Comparison of ENCODE assay signal across 8 cellular contexts in genomic region chr15:74461847-74462511, GRCh38. TPM values are rescaled to one million over a fixed set of nuclear protein-coding genes. Genes with fewer than 3 reads are reported as not detected.
DNase-seq lines count a peak whose midpoint lies in the region; ATAC-seq and TF ChIP-seq lines count a peak whose summit lies in the region.

No MANE protein-coding gene starts in this region.

- DNase-seq in DMS53 (lab: John Stamatoyannopoulos, UW) (peak; percentile 21), DMS53 treated with DMSO at 0.1 percent for 48 hours (lab: John Stamatoyannopoulos, UW; ENCODE audit: unreplicated experiment) (no peak), SK-N-MC (ENCODE audit: low read depth, low spot score) (no peak), foreskin fibroblast (no peak), spleen (no peak), LoVo (ENCODE audit: low spot score) (no peak), DMS153 (lab: John Stamatoyannopoulos, UW) (no peak)

- intact Hi-C loops in spleen (cut with DNase I; ENCODE audit: low total_unique reads), result no loop called here

- H3K27me3 ChIP-seq in spleen (replicated peaks in 1 of 7), result no peaks in the 10 kb centered on the region

- H3K36me3 ChIP-seq in SK-N-MC (ENCODE audit: insufficient read depth, low read length), result peaks cover 5% of the 10 kb centered on the region; the same call in 1 of the 2 replicates
- H3K36me3 ChIP-seq in spleen, result peaks cover 0 to 35% (median 9%) of the 10 kb centered on the region in 6 donors

- H3K4me1 ChIP-seq in spleen, result peaks cover 19 to 66% (median 41%) of the 10 kb centered on the region in 6 donors

- no peaks in the 10 kb centered on the region; the same call in 1 of the 2 replicates for H3K9me3 ChIP-seq in SK-N-MC (ENCODE audit: low read depth, low read length)
- no peaks in the 10 kb centered on the region for H3K9me3 ChIP-seq in spleen

- H3K9ac ChIP-seq in SK-N-MC (ENCODE audit: insufficient read length), result peak overlapping the region; percentile 88

- WGBS in spleen, 5 donors, result 29 to 50% (median 46%) methylated on average over 8 of the region's 8 CpGs

- ATAC-seq in HG03159 (IDR thresholded peaks at IDR 0.05; ENCODE audit: unreplicated experiment), result no peak

- H3K4me3 ChIP-seq in SK-N-MC (peak overlapping the region; percentile 92), foreskin fibroblast (ENCODE audit: low read depth in 1 of 2, low read length in 2 of 2) (peak overlapping the region; percentile 85 to 87), spleen (peak overlapping the region; percentile 57 to 94 (median 77))

- TF ChIP-seq CTCF in foreskin fibroblast (IDR thresholded peaks at IDR 0.05; ENCODE audit: low read depth, low read length), result no peak
- no peak for TF ChIP-seq CTCF in spleen (IDR thresholded peaks at IDR 0.05 in 8 of 11, conservative IDR thresholded peaks at IDR 0.05 in 3 of 11)

- TF ChIP-seq POLR2A in spleen (IDR thresholded peaks at IDR 0.05), result no peak

- H3K27ac ChIP-seq in SK-N-MC (peak overlapping the region; percentile 88), spleen (peak overlapping the region; percentile 61 to 95 (median 92))

RNA-seq across cellular contexts. Expression of gene UBL7, which starts 1.0 kb away (rescaled TPM):
- total RNA-seq in spleen, result 10 to 100 TPM; 37.4 to 83.9 (median 47.8) TPM
- polyA plus RNA-seq in spleen, result 10 to 100 TPM; 36.9 to 58.2 (median 42.3) TPM

RNA-seq across cellular contexts. Expression of gene SEMA7A, which starts 28.2 kb away (rescaled TPM):
- total RNA-seq in spleen, result 100 to 1,000 TPM in 5 of 7 donors, 10 to 100 TPM in 2; 74.9 to 150 (median 132) TPM
- 100 to 1,000 TPM in 1 of 3 donors, 10 to 100 TPM in 2; 41.6 to 154 (median 78.4) TPM for polyA plus RNA-seq in spleen
